Comparison of ENCODE assay signal across 1 cellular context in genomic region chr17:7081341-7082062, GRCh38.
TF ChIP-seq lines count a peak whose summit lies in the region.

No MANE protein-coding gene starts in this region.

TF ChIP-seq in HCT116, 20 proteins besides CTCF, POLR2A, EP300 and RAD21:
- TF ChIP-seq YY1 (IDR thresholded peaks at IDR 0.05; ENCODE audit: extremely low read depth, insufficient replicate concordance, low read depth, low read length): no peak
- peak; percentile 59 for TF ChIP-seq REST (IDR thresholded peaks at IDR 0.05; ENCODE audit: low read depth)
- no peak for TF ChIP-seq ATF3 (IDR thresholded peaks at IDR 0.05)
- no peak for TF ChIP-seq TCF7L2 (IDR thresholded peaks at IDR 0.05; ENCODE audit: borderline replicate concordance, extremely low read depth, insufficient read depth, insufficient read length)
